8 cellular contexts compared by ENCODE assay signal in the genomic region with DNA sequence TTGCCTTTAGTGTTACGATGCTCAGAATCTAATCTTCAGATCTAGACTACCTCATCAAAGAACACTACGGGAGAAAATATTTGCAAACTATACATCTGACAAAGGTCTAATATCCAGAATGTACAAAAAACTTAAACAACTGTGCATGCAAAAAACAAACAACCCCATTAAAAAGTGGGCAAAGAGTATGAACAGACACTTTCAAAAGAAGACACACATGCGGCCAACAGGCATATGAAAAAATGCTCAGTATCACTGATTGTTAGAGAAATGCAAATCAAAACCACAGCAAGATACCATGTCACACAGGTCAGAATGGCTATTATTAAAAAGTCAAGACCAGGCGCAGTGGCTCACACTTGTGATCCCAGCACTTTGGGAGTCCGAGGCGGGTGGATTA.
"Had no signal": no experiment of that assay in that cellular context is flagged by ENCODE, and none has a peak within 500 bp of the region (broad histone marks: within the 10 kb centered on the region; RNA-seq: fewer than 3 reads in every experiment).

No MANE protein-coding gene starts in this region.

- DNase-seq: GDM1, GF-D8 had no signal

- H3K4me3 ChIP-seq: GM12878 had no signal

- ATAC-seq: GM12878 had no signal

- FAIRE-seq: G401.6, GM12878, GM12891, GM12892, GM18507, GM19239 had no signal
